In the genomic region with DNA sequence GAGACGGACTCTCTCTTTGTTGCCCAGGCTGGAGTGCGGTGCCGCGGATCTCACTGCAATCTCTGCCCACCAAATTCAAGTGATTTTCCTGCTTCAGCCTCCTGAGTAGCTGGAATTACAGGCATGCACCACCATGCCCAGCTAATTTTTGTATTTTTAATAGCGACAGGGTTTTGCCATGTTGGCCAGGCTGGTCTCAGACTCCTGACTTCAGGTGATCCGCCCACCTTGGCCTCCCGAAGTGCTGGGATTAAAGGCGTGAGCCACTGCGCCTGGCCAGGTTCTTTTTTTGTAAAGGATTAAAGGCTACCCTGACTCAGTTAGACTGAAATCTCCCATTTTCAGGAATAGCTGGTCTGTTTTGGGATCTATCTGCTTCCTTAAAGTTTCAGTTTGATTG, we compare ENCODE assay signal across 2 cellular contexts. TPM values are rescaled to one million over a fixed set of nuclear protein-coding genes. Genes with fewer than 3 reads are reported as not detected.
"Had no signal": no experiment of that assay in that cellular context is flagged by ENCODE, and none has a peak within 500 bp of the region (broad histone marks: within the 10 kb centered on the region; RNA-seq: fewer than 3 reads in every experiment).

No MANE protein-coding gene starts in this region.

RNA-seq across cellular contexts. Expression of gene TBX2, which starts 40.1 kb away (rescaled TPM):
- polyA plus RNA-seq: IgD-negative memory B cell, K562 had no signal
